1 cellular context compared by ENCODE assay signal in genomic region chr12:58172433-58173073, GRCh38.
TF ChIP-seq lines count a peak whose summit lies in the region.

No MANE protein-coding gene starts in this region.

TF ChIP-seq in K562, 482 proteins besides CTCF, POLR2A, EP300 and RAD21:
- peak; percentile 77 for TF ChIP-seq MGA (IDR thresholded peaks at IDR 0.05)
- TF ChIP-seq, protein P1, sequence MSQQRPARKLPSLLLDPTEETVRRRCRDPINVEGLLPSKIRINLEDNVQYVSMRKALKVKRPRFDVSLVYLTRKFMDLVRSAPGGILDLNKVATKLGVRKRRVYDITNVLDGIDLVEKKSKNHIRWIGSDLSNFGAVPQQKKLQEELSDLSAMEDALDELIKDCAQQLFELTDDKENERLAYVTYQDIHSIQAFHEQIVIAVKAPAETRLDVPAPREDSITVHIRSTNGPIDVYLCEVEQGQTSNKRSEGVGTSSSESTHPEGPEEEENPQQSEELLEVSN (IDR thresholded peaks at IDR 0.05; ENCODE audit: borderline replicate concordance in 1 of 2, extremely low read depth in 1 of 2, insufficient read depth in 1 of 2, insufficient read length in 1 of 2, low read depth in 1 of 2, low read length in 1 of 2, poor library complexity in 1 of 2, severe bottlenecking in 1 of 2): peak; percentile 19 to 65
- TF ChIP-seq SPI1 (IDR thresholded peaks at IDR 0.05; ENCODE audit: borderline replicate concordance, low read depth, low read length): peak; percentile 57; the same call in 1 of the 2 replicates
- 0 out of 2 replicates have a peak, but pooled peaks have one; percentile 18 for TF ChIP-seq CXXC5 (CRISPR knock-in tag; IDR thresholded peaks at IDR 0.05)
- TF ChIP-seq ZKSCAN3 (CRISPR knock-in tag; IDR thresholded peaks at IDR 0.05): no peak
- TF ChIP-seq ZC3H4 (CRISPR knock-in tag; IDR thresholded peaks at IDR 0.05; ENCODE audit: borderline replicate concordance): no peak
- TF ChIP-seq ATF1 (CRISPR knock-in tag; IDR thresholded peaks at IDR 0.05): no peak
- peak; percentile 62 for TF ChIP-seq ATF1 (tag; IDR thresholded peaks at IDR 0.05)
- peak; percentile 42 for TF ChIP-seq USF2 (CRISPR knock-in tag; IDR thresholded peaks at IDR 0.05)
- TF ChIP-seq CREM (IDR thresholded peaks at IDR 0.05; ENCODE audit: low read depth): peak; percentile 37; the same call in 1 of the 2 replicates
- TF ChIP-seq RFX1 (IDR thresholded peaks at IDR 0.05): peak; percentile 28; the same call in 1 of the 2 replicates
- TF ChIP-seq L3MBTL2 (IDR thresholded peaks at IDR 0.05): peak; percentile 92
- TF ChIP-seq POLR3G (IDR thresholded peaks at IDR 0.05; ENCODE audit: extremely low read depth, insufficient read length, insufficient replicate concordance): no peak
